ENCODE assay signal across 26 cellular contexts in genomic region chr16:3268294-3268693, GRCh38. TPM values are rescaled to one million over a fixed set of nuclear protein-coding genes. Genes with fewer than 3 reads are reported as not detected.
DNase-seq lines count a peak whose midpoint lies in the region; ATAC-seq and TF ChIP-seq lines count a peak whose summit lies in the region.
"Had no signal": no experiment of that assay in that cellular context is flagged by ENCODE, and none has a peak within 500 bp of the region (broad histone marks: within the 10 kb centered on the region; RNA-seq: fewer than 3 reads in every experiment).

No MANE protein-coding gene starts in this region.

- no peak overlapping the region for H2AFZ ChIP-seq in osteoblast (ENCODE audit: low read length)
- H2AFZ ChIP-seq in PC-9 = no peak overlapping the region

- H3K4me3 Mint-ChIP-seq in activated naive CD8-positive, alpha-beta T cell = no peak overlapping the region
- H3K4me3 Mint-ChIP-seq in activated naive CD8-positive, alpha-beta T cell treated with anti-CD3 and anti-CD28 coated beads for 36 hours = no peak overlapping the region
- peak overlapping the region; percentile 25 for H3K4me3 Mint-ChIP-seq in CD4-positive, alpha-beta T cell
- H3K4me3 Mint-ChIP-seq in neural crest cell = peak overlapping the region; percentile 44
- H3K4me3 Mint-ChIP-seq: B cell; CD4-positive, alpha-beta memory T cell had no signal

- CTCF ChIA-PET in CD4-positive, alpha-beta T cell (lab: Charles Lee) = no interaction called here
- CTCF ChIA-PET in PC-9 (lab: Charles Lee) = no interaction called here

- H4K20me1 ChIP-seq in osteoblast (ENCODE audit: insufficient read depth, low read length) (no peaks in the 10 kb centered on the region), PC-9 (ENCODE audit: insufficient read depth) (no peaks in the 10 kb centered on the region)
- H4K20me1 ChIP-seq: BLaER1 treated with 17β-estradiol and CSF1 and Interleukin-3, amounts not matched to agents 10 nM and 100 nM had no signal

- H3K9me2 ChIP-seq in PC-9 (ENCODE audit: insufficient read depth) = no peaks in the 10 kb centered on the region

- intact Hi-C loops in CD4-positive, alpha-beta T cell (cut with DNase I, micrococcal nuclease) = loop anchor here in 1 of 2 experiments (10.0 kb wide), 1 partner anchor 83 kb away; the partner anchor contains the start of gene OR1F1
- intact Hi-C loops in PC-9 (cut with micrococcal nuclease; ENCODE audit: unreplicated experiment) = loop anchor here (10.0 kb wide), 1 partner anchor 377 kb away; no protein-coding TSS in a partner anchor

- H3K27ac ChIP-seq in CD4-positive, alpha-beta T cell (ENCODE audit: low read depth, low read length) = no peak overlapping the region
- H3K27ac ChIP-seq in osteoblast (ENCODE audit: low read depth, low read length) = no peak overlapping the region
- no peak overlapping the region for H3K27ac ChIP-seq in PC-9
- H3K27ac ChIP-seq: 22Rv1; A549; BLaER1 treated with 17β-estradiol and CSF1 and Interleukin-3, amounts not matched to agents 10 nM and 100 nM; C4-2B had no signal

- no peaks in the 10 kb centered on the region for H3K9me3 Mint-ChIP-seq in activated naive CD8-positive, alpha-beta T cell (ENCODE audit: low read depth)
- H3K9me3 Mint-ChIP-seq in activated naive CD8-positive, alpha-beta T cell treated with anti-CD3 and anti-CD28 coated beads for 36 hours = peaks cover 4% of the 10 kb centered on the region
- H3K9me3 Mint-ChIP-seq in CD4-positive, alpha-beta T cell = no peaks in the 10 kb centered on the region
- H3K9me3 Mint-ChIP-seq in neural crest cell = peaks cover 2% of the 10 kb centered on the region

- H3K4me3 ChIP-seq in osteoblast (ENCODE audit: insufficient read depth, low read length) (no peak overlapping the region), PC-9 (no peak overlapping the region)
- H3K4me3 ChIP-seq: A549; BLaER1 treated with 17β-estradiol and CSF1 and Interleukin-3, amounts not matched to agents 10 nM and 100 nM; GM12878 had no signal

- DNase-seq in activated naive CD8-positive, alpha-beta T cell treated with anti-CD3 and anti-CD28 coated beads for 36 hours = no peak
- no peak for DNase-seq in CD4-positive, alpha-beta T cell
- no peak for DNase-seq in neural crest cell (ENCODE audit: low read depth, low spot score)
- peak; percentile 22 for DNase-seq in osteoblast (ENCODE audit: insufficient read length, low spot score, missing footprints)
- DNase-seq in activated T-cell treated with anti-CD3 and anti-CD28 coated beads, Interleukin-2, amount 50 U/mL, for 48 hours = no peak
- DNase-seq in ureter (ENCODE audit: low spot score) = no peak
- no peak for DNase-seq in PC-9
- DNase-seq: AML-193; CD4-positive, alpha-beta memory T cell; CD8-positive, alpha-beta memory T cell; COR-L47; DMS 273 treated with DMSO at 0.1 percent for 48 hours; DMS153; DMS53; DMS79; DND-41; EL; GDM1 had no signal

- H3K36me3 Mint-ChIP-seq in activated naive CD8-positive, alpha-beta T cell = peaks cover 3% of the 10 kb centered on the region
- H3K36me3 Mint-ChIP-seq in activated naive CD8-positive, alpha-beta T cell treated with anti-CD3 and anti-CD28 coated beads for 36 hours = peaks cover 36% of the 10 kb centered on the region
- H3K36me3 Mint-ChIP-seq in CD4-positive, alpha-beta T cell (ENCODE audit: low read depth) = peaks cover 55% of the 10 kb centered on the region
- H3K36me3 Mint-ChIP-seq in neural crest cell (ENCODE audit: low read depth) = peaks cover 3% of the 10 kb centered on the region

- H3K27me3 Mint-ChIP-seq in activated naive CD8-positive, alpha-beta T cell = no peaks in the 10 kb centered on the region
- H3K27me3 Mint-ChIP-seq in activated naive CD8-positive, alpha-beta T cell treated with anti-CD3 and anti-CD28 coated beads for 36 hours = no peaks in the 10 kb centered on the region
- no peaks in the 10 kb centered on the region for H3K27me3 Mint-ChIP-seq in CD4-positive, alpha-beta T cell
- peaks cover 4% of the 10 kb centered on the region for H3K27me3 Mint-ChIP-seq in neural crest cell (ENCODE audit: low read depth)
- H3K27me3 Mint-ChIP-seq: B cell; CD4-positive, alpha-beta memory T cell; CD8-positive, alpha-beta memory T cell had no signal

- H3K9me3 ChIP-seq in CD4-positive, alpha-beta T cell (ENCODE audit: control insufficient read depth, low read length) = no peaks in the 10 kb centered on the region
- H3K9me3 ChIP-seq in osteoblast (ENCODE audit: low read depth, low read length) (no peaks in the 10 kb centered on the region), PC-9 (ENCODE audit: insufficient read depth, low read depth) (peaks cover 5% of the 10 kb centered on the region; the same call in 1 of the 2 replicates)

- H3K4me1 ChIP-seq in osteoblast (ENCODE audit: insufficient read depth, low read length) (peaks cover 16% of the 10 kb centered on the region), PC-9 (replicated peaks; ENCODE audit: insufficient read depth) (no peaks in the 10 kb centered on the region; the same call in 1 of the 2 replicates)
- H3K4me1 ChIP-seq: A549 had no signal

- no TSS peak for BruUV-seq in PC-9 (replicated peaks; lab: Mats Ljungman, UMichigan)

- H3K4me2 ChIP-seq in osteoblast (ENCODE audit: insufficient read depth, low read length) = no peak overlapping the region
- no peak overlapping the region for H3K4me2 ChIP-seq in PC-9
- H3K4me2 ChIP-seq: A549; BLaER1 treated with 17β-estradiol and CSF1 and Interleukin-3, amounts not matched to agents 10 nM and 100 nM had no signal

- H3K4me1 Mint-ChIP-seq in activated naive CD8-positive, alpha-beta T cell (ENCODE audit: low read depth) = peaks cover 28% of the 10 kb centered on the region
- peaks cover 21% of the 10 kb centered on the region for H3K4me1 Mint-ChIP-seq in activated naive CD8-positive, alpha-beta T cell treated with anti-CD3 and anti-CD28 coated beads for 36 hours
- H3K4me1 Mint-ChIP-seq in CD4-positive, alpha-beta T cell (ENCODE audit: low read depth) = peaks cover 23% of the 10 kb centered on the region
- H3K4me1 Mint-ChIP-seq in neural crest cell = peaks cover 12% of the 10 kb centered on the region

- H3K79me2 ChIP-seq in osteoblast (ENCODE audit: insufficient read depth, low read length) = no peaks in the 10 kb centered on the region
- no peaks in the 10 kb centered on the region for H3K79me2 ChIP-seq in PC-9 (ENCODE audit: low read depth)

- POLR2A ChIA-PET in CD4-positive, alpha-beta T cell (lab: Charles Lee) = interaction anchor here (1.9 to 7.3 kb wide), 2 partner anchors 17 to 33 kb away, joined by 5 to 99 read pairs; partner anchors contain the start of genes ZNF200 and ZNF263
- POLR2A ChIA-PET in PC-9 (lab: Charles Lee; ENCODE audit: unreplicated experiment) = no interaction called here

- H3K27me3 ChIP-seq in CD4-positive, alpha-beta T cell (ENCODE audit: control insufficient read depth, insufficient read depth, low read length) = no peaks in the 10 kb centered on the region
- H3K27me3 ChIP-seq in osteoblast (ENCODE audit: insufficient read depth, low read length) (no peaks in the 10 kb centered on the region), PC-9 (ENCODE audit: insufficient read depth, low read depth) (no peaks in the 10 kb centered on the region)
- H3K27me3 ChIP-seq: BLaER1 treated with 17β-estradiol and CSF1 and Interleukin-3, amounts not matched to agents 10 nM and 100 nM had no signal

- H3K27ac Mint-ChIP-seq in activated naive CD8-positive, alpha-beta T cell = peak overlapping the region; percentile 5
- no peak overlapping the region for H3K27ac Mint-ChIP-seq in activated naive CD8-positive, alpha-beta T cell treated with anti-CD3 and anti-CD28 coated beads for 36 hours
- no peak overlapping the region for H3K27ac Mint-ChIP-seq in CD4-positive, alpha-beta T cell
- no peak overlapping the region for H3K27ac Mint-ChIP-seq in neural crest cell (ENCODE audit: unreplicated experiment)
- H3K27ac Mint-ChIP-seq: B cell; CD4-positive, alpha-beta memory T cell had no signal

- peaks cover 19% of the 10 kb centered on the region for H3F3A ChIP-seq in PC-9 (ENCODE audit: insufficient read depth, low read depth)

- ATAC-seq in CD4-positive, alpha-beta T cell (ENCODE audit: poor library complexity) = no peak
- ATAC-seq: A549, GM12878 had no signal

- TF ChIP-seq CTCF in CD4-positive, alpha-beta T cell (IDR thresholded peaks at IDR 0.05) = no peak
- TF ChIP-seq CTCF in neural crest cell (conservative IDR thresholded peaks at IDR 0.05) = no peak
- TF ChIP-seq CTCF in osteoblast (IDR thresholded peaks at IDR 0.05; ENCODE audit: extremely low read depth, low read depth, low read length) = no peak
- TF ChIP-seq CTCF in PC-9 (conservative IDR thresholded peaks at IDR 0.05) = no peak

- H3K36me3 ChIP-seq in osteoblast (ENCODE audit: insufficient read depth, low read length) = no peaks in the 10 kb centered on the region
- H3K36me3 ChIP-seq in PC-9 (ENCODE audit: low read depth) = no peaks in the 10 kb centered on the region

RNA-seq across cellular contexts. Expression of gene MEFV, which starts 11.9 kb away (rescaled TPM):
- total RNA-seq in activated naive CD8-positive, alpha-beta T cell treated with anti-CD3 and anti-CD28 coated beads for 36 hours = under 1 TPM; 0.08 to 0.12 TPM
- total RNA-seq in CD4-positive, alpha-beta T cell = under 1 TPM; 0.60 to 0.73 TPM
- total RNA-seq in neural crest cell (not detected in 2 replicates), osteoblast (under 0.01 TPM in 1 of 2 replicates, not detected in the other), ureter (1.8 TPM), PC-9 (2021) (not detected in 2 replicates)
- total RNA-seq: G401 had no signal

RNA-seq across cellular contexts. Expression of gene ZNF263, which starts 15.0 kb away (rescaled TPM):
- total RNA-seq in activated naive CD8-positive, alpha-beta T cell treated with anti-CD3 and anti-CD28 coated beads for 36 hours = 10 to 100 TPM; 29.7 to 30.5 TPM
- 10 to 100 TPM; 35.3 to 39.4 TPM for total RNA-seq in CD4-positive, alpha-beta T cell
- total RNA-seq in neural crest cell = 32.7 and 34.0 TPM in 2 replicates
- total RNA-seq in osteoblast = 55.7 and 65.1 TPM in 2 replicates
- 40.3 TPM for total RNA-seq in ureter
- total RNA-seq in PC-9 (2021) = 36.8 and 49.8 TPM in 2 replicates

RNA-seq across cellular contexts. Expression of gene ZNF200, which starts 33.3 kb away (rescaled TPM):
- 10 to 100 TPM; 12.2 to 12.8 TPM for total RNA-seq in activated naive CD8-positive, alpha-beta T cell treated with anti-CD3 and anti-CD28 coated beads for 36 hours
- 1 to 10 TPM; 7.0 to 7.2 TPM for total RNA-seq in CD4-positive, alpha-beta T cell
- total RNA-seq in neural crest cell = 12.1 and 14.1 TPM in 2 replicates
- 11.5 and 11.6 TPM in 2 replicates for total RNA-seq in osteoblast
- total RNA-seq in ureter = 7.8 TPM
- 12.1 and 13.2 TPM in 2 replicates for total RNA-seq in PC-9 (2021)

RNA-seq across cellular contexts. Expression of gene TIGD7, which starts 36.9 kb away (rescaled TPM):
- 1 to 10 TPM; 4.8 to 5.3 TPM for total RNA-seq in activated naive CD8-positive, alpha-beta T cell treated with anti-CD3 and anti-CD28 coated beads for 36 hours
- 1 to 10 TPM; 1.5 to 1.7 TPM for total RNA-seq in CD4-positive, alpha-beta T cell
- total RNA-seq in neural crest cell (5.2 and 6.6 TPM in 2 replicates), osteoblast (3.8 and 6.5 TPM in 2 replicates), ureter (5.3 TPM), PC-9 (2021) (8.7 and 10.9 TPM in 2 replicates)

RNA-seq across cellular contexts. Expression of gene ZNF75A, which starts 37.0 kb away (rescaled TPM):
- total RNA-seq in activated naive CD8-positive, alpha-beta T cell treated with anti-CD3 and anti-CD28 coated beads for 36 hours = 10 to 100 TPM; 34.2 to 35.5 TPM
- total RNA-seq in CD4-positive, alpha-beta T cell = 10 to 100 TPM; 41.7 to 42.2 TPM
- 43.8 and 48.9 TPM in 2 replicates for total RNA-seq in neural crest cell
- 21.8 and 26.1 TPM in 2 replicates for total RNA-seq in osteoblast
- 36.7 TPM for total RNA-seq in ureter
- total RNA-seq in PC-9 (2021) = 32.2 and 35.2 TPM in 2 replicates

Comparison
In these comparisons a context has a peak if more than half of its experiments do, and no peak if none do; other contexts are left out.
1. H3K4me3 Mint-ChIP-seq: peak in CD4-positive, alpha-beta T cell (single experiment) and neural crest cell (single experiment); none in activated naive CD8-positive, alpha-beta T cell (single experiment) and activated naive CD8-positive, alpha-beta T cell treated with anti-CD3 and anti-CD28 coated beads for 36 hours (single experiment).